ENCODE assay signal across 11 cellular contexts in genomic region chr6:75546401-75546800, GRCh38. TPM values are rescaled to one million over a fixed set of nuclear protein-coding genes. Genes with fewer than 3 reads are reported as not detected.
A peak's percentile ranks its signal among the peaks of the same experiment; 100 is the strongest.
DNase-seq lines count a peak whose midpoint lies in the region; ATAC-seq and TF ChIP-seq lines count a peak whose summit lies in the region.
"Had no signal": no experiment of that assay in that cellular context is flagged by ENCODE, and none has a peak within 500 bp of the region (broad histone marks: within the 10 kb centered on the region; RNA-seq: fewer than 3 reads in every experiment).

No MANE protein-coding gene starts in this region.

- peak; percentile 34 for TF ChIP-seq CTCF in choroid plexus epithelial cell (conservative IDR thresholded peaks at IDR 0.05; ENCODE audit: low read depth, low read length)

- no peak overlapping the region for H3K4me3 Mint-ChIP-seq in activated naive CD8-positive, alpha-beta T cell treated with anti-CD3 and anti-CD28 coated beads, Interleukin-2, amount 50 U/mL, for 24 hours

- DNase-seq in DMS153 (lab: John Stamatoyannopoulos, UW) (peak; percentile 10), DMS153 treated with DMSO at 0.1 percent for 48 hours (lab: John Stamatoyannopoulos, UW; ENCODE audit: unreplicated experiment) (no peak), M059J (ENCODE audit: low read depth) (peak; percentile 53), choroid plexus epithelial cell (ENCODE audit: low read depth) (peak; percentile 68), putamen (ENCODE audit: low spot score) (peak; percentile 8), NK-92 (lab: John Stamatoyannopoulos, UW; ENCODE audit: unreplicated experiment) (no peak)
- DNase-seq in activated naive CD8-positive, alpha-beta T cell treated with anti-CD3 and anti-CD28 coated beads, Interleukin-2, amount 50 U/mL, for 24 hours, result no peak
- DNase-seq: activated gamma-delta T cell, thyroid gland had no signal

- no peak for ATAC-seq in HG02763 (IDR thresholded peaks at IDR 0.05; ENCODE audit: unreplicated experiment)
- ATAC-seq in activated naive CD8-positive, alpha-beta T cell treated with anti-CD3 and anti-CD28 coated beads, Interleukin-2, amount 50 U/mL, for 24 hours, result no peak

- H3K36me3 Mint-ChIP-seq in activated naive CD8-positive, alpha-beta T cell treated with anti-CD3 and anti-CD28 coated beads, Interleukin-2, amount 50 U/mL, for 24 hours (ENCODE audit: low read depth), result no peaks in the 10 kb centered on the region

- no peak overlapping the region for H3K27ac Mint-ChIP-seq in activated naive CD8-positive, alpha-beta T cell treated with anti-CD3 and anti-CD28 coated beads, Interleukin-2, amount 50 U/mL, for 24 hours

- no peaks in the 10 kb centered on the region for H3K9me3 Mint-ChIP-seq in activated naive CD8-positive, alpha-beta T cell treated with anti-CD3 and anti-CD28 coated beads, Interleukin-2, amount 50 U/mL, for 24 hours

- peaks cover 8% of the 10 kb centered on the region for H3K27me3 Mint-ChIP-seq in activated naive CD8-positive, alpha-beta T cell treated with anti-CD3 and anti-CD28 coated beads, Interleukin-2, amount 50 U/mL, for 24 hours

- peaks cover 3% of the 10 kb centered on the region for H3K4me1 Mint-ChIP-seq in activated naive CD8-positive, alpha-beta T cell treated with anti-CD3 and anti-CD28 coated beads, Interleukin-2, amount 50 U/mL, for 24 hours

- H3K4me3 ChIP-seq in choroid plexus epithelial cell (ENCODE audit: low read depth, low read length), result no peak overlapping the region
- H3K4me3 ChIP-seq: SJCRH30, thyroid gland had no signal

RNA-seq across cellular contexts. Expression of gene FILIP1, which starts 52.8 kb away (rescaled TPM):
- 0.81 and 1.3 TPM in 2 replicates for total RNA-seq in M059J (2014; rRNA removed; shearing (Covaris generic))

RNA-seq across cellular contexts. Expression of gene SENP6, which starts 55.3 kb away (rescaled TPM):
- 37.7 and 45.0 TPM in 2 replicates for total RNA-seq in M059J (2014; rRNA removed; shearing (Covaris generic))

Comparison
In these comparisons a context has a peak if more than half of its experiments do, and no peak if none do; other contexts are left out.
1. DNase-seq: peak in DMS153 (single experiment), M059J (single experiment), choroid plexus epithelial cell (single experiment) and putamen (single experiment); none in DMS153 treated with DMSO at 0.1 percent for 48 hours (single experiment), NK-92 (single experiment) and activated naive CD8-positive, alpha-beta T cell treated with anti-CD3 and anti-CD28 coated beads, Interleukin-2, amount 50 U/mL, for 24 hours (single experiment).